Comparison of ENCODE assay signal across 11 cellular contexts in the genomic region with DNA sequence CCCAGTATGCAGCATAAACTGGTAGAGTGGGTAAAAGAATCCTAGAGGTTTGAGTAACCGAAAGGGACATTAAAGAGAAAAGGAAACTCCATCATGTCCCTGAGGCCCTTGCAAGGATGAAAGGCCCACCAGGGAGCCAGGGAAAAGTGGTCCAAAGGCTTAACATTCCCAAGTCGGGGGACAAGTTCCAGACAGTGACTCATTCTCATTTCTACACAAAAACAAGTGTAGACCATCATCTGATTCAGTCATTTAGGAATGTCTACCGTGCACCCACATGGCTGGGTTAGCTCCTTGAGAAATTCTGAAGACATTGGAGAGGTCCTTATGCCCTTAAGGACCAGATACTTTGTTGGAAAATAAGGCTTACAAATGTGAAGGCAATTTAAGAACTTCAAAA. TPM values are rescaled to one million over a fixed set of nuclear protein-coding genes. Genes with fewer than 3 reads are reported as not detected.
DNase-seq lines count a peak whose midpoint lies in the region; ATAC-seq and TF ChIP-seq lines count a peak whose summit lies in the region.
"Had no signal": no experiment of that assay in that cellular context is flagged by ENCODE, and none has a peak within 500 bp of the region (broad histone marks: within the 10 kb centered on the region; RNA-seq: fewer than 3 reads in every experiment).

No MANE protein-coding gene starts in this region.

- H3K4me1 ChIP-seq in endodermal cell (ENCODE audit: control insufficient read depth, insufficient read depth, low read length) (no peaks in the 10 kb centered on the region), left lung (no peaks in the 10 kb centered on the region), MM.1S (ENCODE audit: low read length) (no peaks in the 10 kb centered on the region)

- peak; percentile 79 for ATAC-seq in left lung
- ATAC-seq: esophagus mucosa had no signal

- no peak overlapping the region for H3K27ac Mint-ChIP-seq in endodermal cell
- H3K27ac Mint-ChIP-seq in activated CD4-positive, alpha-beta memory T cell treated with anti-CD3 and anti-CD28 coated beads, Interleukin-2, amount 10 ng/mL, durations not matched to agents 7 days and 5 days: no peak overlapping the region

- peaks cover 30% of the 10 kb centered on the region for H3K4me1 Mint-ChIP-seq in endodermal cell
- H3K4me1 Mint-ChIP-seq in activated CD4-positive, alpha-beta memory T cell treated with anti-CD3 and anti-CD28 coated beads, Interleukin-2, amount 10 ng/mL, durations not matched to agents 7 days and 5 days: no peaks in the 10 kb centered on the region

- no peak overlapping the region for H3K4me3 Mint-ChIP-seq in endodermal cell
- H3K4me3 Mint-ChIP-seq in activated CD4-positive, alpha-beta memory T cell treated with anti-CD3 and anti-CD28 coated beads, Interleukin-2, amount 10 ng/mL, durations not matched to agents 7 days and 5 days: no peak overlapping the region

- intact Hi-C loops in left lung (cut with DNase I): no loop called here

- TF ChIP-seq CTCF in endodermal cell (conservative IDR thresholded peaks at IDR 0.05) (no peak), left lung (IDR thresholded peaks at IDR 0.05) (no peak), MM.1S (IDR thresholded peaks at IDR 0.05; ENCODE audit: low read length) (no peak)

- CTCF ChIA-PET in activated CD4-positive, alpha-beta memory T cell treated with anti-CD3 and anti-CD28 coated beads, Interleukin-2, amount 10 ng/mL, durations not matched to agents 7 days and 5 days (lab: Charles Lee): no interaction called here

- no peaks in the 10 kb centered on the region for H3K36me3 Mint-ChIP-seq in endodermal cell (ENCODE audit: low read depth)
- H3K36me3 Mint-ChIP-seq in activated CD4-positive, alpha-beta memory T cell treated with anti-CD3 and anti-CD28 coated beads, Interleukin-2, amount 10 ng/mL, durations not matched to agents 7 days and 5 days (ENCODE audit: low read depth): no peaks in the 10 kb centered on the region

- H3K27me3 ChIP-seq in endodermal cell (ENCODE audit: control insufficient read depth, insufficient read depth, low read length, poor library complexity, severe bottlenecking) (peaks cover 64% of the 10 kb centered on the region), left lung (peaks cover 0 to 15% of the 10 kb centered on the region in 2 donors), MM.1S (replicated peaks; ENCODE audit: insufficient read depth, low read length) (no peaks in the 10 kb centered on the region), H7 (ENCODE audit: control insufficient read depth, insufficient read depth, low read length) (no peaks in the 10 kb centered on the region)

- H3K9me3 Mint-ChIP-seq in endodermal cell: no peaks in the 10 kb centered on the region
- H3K9me3 Mint-ChIP-seq in activated CD4-positive, alpha-beta memory T cell treated with anti-CD3 and anti-CD28 coated beads, Interleukin-2, amount 10 ng/mL, durations not matched to agents 7 days and 5 days: no peaks in the 10 kb centered on the region

- no peaks in the 10 kb centered on the region for H3K9me2 ChIP-seq in MM.1S (replicated peaks; ENCODE audit: insufficient read depth, low read length)

- no peaks in the 10 kb centered on the region for H4K20me1 ChIP-seq in MM.1S (ENCODE audit: insufficient read depth, low read length)

- 11 to 52% methylated on average over 2 to 3 of the region's 3 CpGs for WGBS in endodermal cell (ENCODE audit: insufficient coverage in 1 of 2, insufficient read length in 1 of 2), 2 experiments

- no peak overlapping the region for H2AFZ ChIP-seq in MM.1S (ENCODE audit: low read length)

- no peaks in the 10 kb centered on the region for H3F3A ChIP-seq in MM.1S (ENCODE audit: insufficient read depth, low read length)

- no peak overlapping the region for H3K4me2 ChIP-seq in MM.1S (ENCODE audit: low read depth, low read length)

- H3K9ac ChIP-seq in endodermal cell (ENCODE audit: extremely low read depth, low read length, poor library complexity, severe bottlenecking) (no peak overlapping the region), MM.1S (ENCODE audit: low read length) (no peak overlapping the region)

- DNase-seq in ACHN: peak; percentile 62
- peak; percentile 59 for DNase-seq in M059J (ENCODE audit: low read depth)
- DNase-seq in endodermal cell: peak; percentile 67
- DNase-seq in left lung: no peak
- DNase-seq in activated CD4-positive, alpha-beta memory T cell treated with anti-CD3 and anti-CD28 coated beads, Interleukin-2, amount 10 ng/mL, durations not matched to agents 7 days and 5 days: no peak
- DNase-seq in epidermal melanocyte (ENCODE audit: insufficient read length, low spot score): no peak
- DNase-seq in MM.1S: no peak
- no peak for DNase-seq in H7
- DNase-seq: MV-4-11; stimulated activated CD4-positive, alpha-beta T cell treated with anti-CD3 and anti-CD28 coated beads, Interleukin-2, amount 100 ng/mL, for 48 hours had no signal

- H3K36me3 ChIP-seq in endodermal cell (ENCODE audit: control insufficient read depth, insufficient read depth, low read length) (no peaks in the 10 kb centered on the region), left lung (no peaks in the 10 kb centered on the region), MM.1S (replicated peaks; ENCODE audit: insufficient read depth, low read length) (no peaks in the 10 kb centered on the region), H7 (replicated peaks; ENCODE audit: control insufficient read depth, insufficient read depth, low read length) (no peaks in the 10 kb centered on the region)

- H3K9me3 ChIP-seq in endodermal cell (ENCODE audit: control insufficient read depth, low read length) (no peaks in the 10 kb centered on the region), left lung (no peaks in the 10 kb centered on the region), MM.1S (replicated peaks; ENCODE audit: insufficient read depth, low read length) (no peaks in the 10 kb centered on the region)

- in situ Hi-C loops in ACHN (cut with HindIII; ENCODE audit: low pct_ligation_motif_present, low pct_unique_long_range_greater_than_20kb, low sequenced_read_pairs): no loop called here

- H3K79me2 ChIP-seq in MM.1S (ENCODE audit: low read length): no peaks in the 10 kb centered on the region

- peaks cover 8% of the 10 kb centered on the region for H3K27me3 Mint-ChIP-seq in endodermal cell (ENCODE audit: insufficient read depth)
- H3K27me3 Mint-ChIP-seq in activated CD4-positive, alpha-beta memory T cell treated with anti-CD3 and anti-CD28 coated beads, Interleukin-2, amount 10 ng/mL, durations not matched to agents 7 days and 5 days: peaks cover 3% of the 10 kb centered on the region

- H3K4me3 ChIP-seq in endodermal cell (ENCODE audit: low read length) (no peak overlapping the region), left lung (no peak overlapping the region), MM.1S (ENCODE audit: low read length) (no peak overlapping the region), H7 (ENCODE audit: insufficient read depth, low read depth, low read length) (no peak overlapping the region)

- POLR2A ChIA-PET in activated CD4-positive, alpha-beta memory T cell treated with anti-CD3 and anti-CD28 coated beads, Interleukin-2, amount 10 ng/mL, durations not matched to agents 7 days and 5 days (lab: Charles Lee): no interaction called here

- H3K27ac ChIP-seq in endodermal cell (ENCODE audit: low read depth, low read length) (no peak overlapping the region), left lung (no peak overlapping the region), MM.1S (ENCODE audit: low read length) (no peak overlapping the region)

RNA-seq across cellular contexts. Expression of a gene that starts 4.8 kb away (rescaled TPM):
- total RNA-seq in M059J (2014; rRNA removed; shearing (Covaris generic)): not detected in 2 replicates
- 1 to 10 TPM; 2.7 to 6.0 TPM for total RNA-seq in endodermal cell
- polyA plus RNA-seq in endodermal cell (2013, experiment 1 of 2): 2.8 TPM
- polyA plus RNA-seq in endodermal cell (2013, experiment 2 of 2): 4.9 TPM
- total RNA-seq in left lung: 1 to 10 TPM in 1 of 2 donors, under 1 TPM in 1; 0.86 to 3.3 TPM
- total RNA-seq in activated CD4-positive, alpha-beta memory T cell treated with anti-CD3 and anti-CD28 coated beads, Interleukin-2, amount 10 ng/mL, durations not matched to agents 7 days and 5 days: not detected
- total RNA-seq in H7 (2014; rRNA removed; shearing (Covaris generic)): 0.69 and 1.3 TPM in 2 replicates

Comparison
In these comparisons a context has a peak if more than half of its experiments do, and no peak if none do; other contexts are left out.
1. DNase-seq: peak in ACHN (single experiment), M059J (single experiment) and endodermal cell (single experiment); none in left lung (0 of 2), activated CD4-positive, alpha-beta memory T cell treated with anti-CD3 and anti-CD28 coated beads, Interleukin-2, amount 10 ng/mL, durations not matched to agents 7 days and 5 days (single experiment), epidermal melanocyte (single experiment), MM.1S (single experiment) and H7 (single experiment).